ENCODE assay signal across 1 cellular context in genomic region chr7:112592565-112592964, GRCh38.
TF ChIP-seq lines count a peak whose summit lies in the region.

No MANE protein-coding gene starts in this region.

TF ChIP-seq in K562, 482 proteins besides CTCF, POLR2A, EP300 and RAD21 (continued from another document and continues in another):
- TF ChIP-seq, protein P1, sequence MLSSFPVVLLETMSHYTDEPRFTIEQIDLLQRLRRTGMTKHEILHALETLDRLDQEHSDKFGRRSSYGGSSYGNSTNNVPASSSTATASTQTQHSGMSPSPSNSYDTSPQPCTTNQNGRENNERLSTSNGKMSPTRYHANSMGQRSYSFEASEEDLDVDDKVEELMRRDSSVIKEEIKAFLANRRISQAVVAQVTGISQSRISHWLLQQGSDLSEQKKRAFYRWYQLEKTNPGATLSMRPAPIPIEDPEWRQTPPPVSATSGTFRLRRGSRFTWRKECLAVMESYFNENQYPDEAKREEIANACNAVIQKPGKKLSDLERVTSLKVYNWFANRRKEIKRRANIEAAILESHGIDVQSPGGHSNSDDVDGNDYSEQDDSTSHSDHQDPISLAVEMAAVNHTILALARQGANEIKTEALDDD (IDR thresholded peaks at IDR 0.05) = 0 out of 2 replicates have a peak, but pooled peaks have one; percentile 19
- TF ChIP-seq MTA2 (IDR thresholded peaks at IDR 0.05; ENCODE audit: low read depth) = peak; percentile 74
- peak; percentile 50 for TF ChIP-seq MEIS2 (IDR thresholded peaks at IDR 0.05; ENCODE audit: partially characterized antibody)
- TF ChIP-seq NCOR1 (IDR thresholded peaks at IDR 0.05) = peak; percentile 50
- peak; percentile 74; the same call in 1 of the 2 replicates for TF ChIP-seq ATF4 (CRISPR knock-in tag; IDR thresholded peaks at IDR 0.05)
- peak; percentile 43; the same call in 1 of the 2 replicates for TF ChIP-seq ZBTB12 (CRISPR knock-in tag; IDR thresholded peaks at IDR 0.05)
- no peak for TF ChIP-seq FOS (IDR thresholded peaks at IDR 0.05; ENCODE audit: extremely low read depth, insufficient read length)
- TF ChIP-seq ZBTB34 (CRISPR knock-in tag; IDR thresholded peaks at IDR 0.05) = no peak
- no peak for TF ChIP-seq CBX3 (IDR thresholded peaks at IDR 0.05; ENCODE audit: borderline replicate concordance in 1 of 2, low read length in 2 of 2)
- TF ChIP-seq E2F1 (CRISPR knock-in tag; IDR thresholded peaks at IDR 0.05) = no peak
- TF ChIP-seq CSDE1 (IDR thresholded peaks at IDR 0.05) = no peak
- no peak for TF ChIP-seq ZC3H8 (IDR thresholded peaks at IDR 0.05)
- peak; percentile 96 for TF ChIP-seq HDAC2 (IDR thresholded peaks at IDR 0.05)
- no peak for TF ChIP-seq EHMT2 (IDR thresholded peaks at IDR 0.05)
- TF ChIP-seq ZNF324 (CRISPR knock-in tag; IDR thresholded peaks at IDR 0.05) = 0 out of 2 replicates have a peak, but pooled peaks have one; percentile 17
- TF ChIP-seq NR2F6 (CRISPR knock-in tag; IDR thresholded peaks at IDR 0.05) = no peak
- TF ChIP-seq MECOM (CRISPR knock-in tag; IDR thresholded peaks at IDR 0.05) = peak; percentile 73; the same call in 1 of the 2 replicates
- peak; percentile 27 to 90; a peak in 2 of 4 replicates for TF ChIP-seq HDAC1 (IDR thresholded peaks at IDR 0.05)
- no peak for TF ChIP-seq CC2D1A (IDR thresholded peaks at IDR 0.05)
- TF ChIP-seq RCOR1 (IDR thresholded peaks at IDR 0.05; ENCODE audit: borderline replicate concordance in 1 of 2, low read depth in 2 of 2, low read length in 2 of 2) = peak; percentile 56 to 98; a peak in 3 of 4 replicates
- peak in 1 of 2 experiments; percentile 56; a peak in 1 of 4 replicates for TF ChIP-seq MAZ (CRISPR knock-in tag; conservative IDR thresholded peaks at IDR 0.05 in 1 of 2, IDR thresholded peaks at IDR 0.05 in 1 of 2)
- no peak for TF ChIP-seq NR3C1 (CRISPR knock-in tag; IDR thresholded peaks at IDR 0.05)
- no peak for TF ChIP-seq TBL1XR1 (IDR thresholded peaks at IDR 0.05; ENCODE audit: low read length in 2 of 2)
- TF ChIP-seq BACH1 (tag; IDR thresholded peaks at IDR 0.05) = no peak
- TF ChIP-seq STAT6 (CRISPR knock-in tag; IDR thresholded peaks at IDR 0.05) = no peak
- TF ChIP-seq, protein P2, sequence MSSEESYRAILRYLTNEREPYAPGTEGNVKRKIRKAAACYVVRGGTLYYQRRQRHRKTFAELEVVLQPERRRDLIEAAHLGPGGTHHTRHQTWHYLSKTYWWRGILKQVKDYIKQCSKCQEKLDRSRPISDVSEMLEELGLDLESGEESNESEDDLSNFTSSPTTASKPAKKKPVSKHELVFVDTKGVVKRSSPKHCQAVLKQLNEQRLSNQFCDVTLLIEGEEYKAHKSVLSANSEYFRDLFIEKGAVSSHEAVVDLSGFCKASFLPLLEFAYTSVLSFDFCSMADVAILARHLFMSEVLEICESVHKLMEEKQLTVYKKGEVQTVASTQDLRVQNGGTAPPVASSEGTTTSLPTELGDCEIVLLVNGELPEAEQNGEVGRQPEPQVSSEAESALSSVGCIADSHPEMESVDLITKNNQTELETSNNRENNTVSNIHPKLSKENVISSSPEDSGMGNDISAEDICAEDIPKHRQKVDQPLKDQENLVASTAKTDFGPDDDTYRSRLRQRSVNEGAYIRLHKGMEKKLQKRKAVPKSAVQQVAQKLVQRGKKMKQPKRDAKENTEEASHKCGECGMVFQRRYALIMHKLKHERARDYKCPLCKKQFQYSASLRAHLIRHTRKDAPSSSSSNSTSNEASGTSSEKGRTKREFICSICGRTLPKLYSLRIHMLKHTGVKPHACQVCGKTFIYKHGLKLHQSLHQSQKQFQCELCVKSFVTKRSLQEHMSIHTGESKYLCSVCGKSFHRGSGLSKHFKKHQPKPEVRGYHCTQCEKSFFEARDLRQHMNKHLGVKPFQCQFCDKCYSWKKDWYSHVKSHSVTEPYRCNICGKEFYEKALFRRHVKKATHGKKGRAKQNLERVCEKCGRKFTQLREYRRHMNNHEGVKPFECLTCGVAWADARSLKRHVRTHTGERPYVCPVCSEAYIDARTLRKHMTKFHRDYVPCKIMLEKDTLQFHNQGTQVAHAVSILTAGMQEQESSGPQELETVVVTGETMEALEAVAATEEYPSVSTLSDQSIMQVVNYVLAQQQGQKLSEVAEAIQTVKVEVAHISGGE (CRISPR knock-in tag; IDR thresholded peaks at IDR 0.05) = peak in 1 of 3 experiments; percentile 47; a peak in 1 of 6 replicates
- peak; percentile 77; the same call in 1 of the 2 replicates for TF ChIP-seq ELF4 (CRISPR knock-in tag; IDR thresholded peaks at IDR 0.05)
- TF ChIP-seq BCOR (IDR thresholded peaks at IDR 0.05) = no peak
- 0 out of 2 replicates have a peak, but pooled peaks have one; percentile 29 for TF ChIP-seq ZNF644 (tag; IDR thresholded peaks at IDR 0.05; ENCODE audit: low read depth)
- peak; percentile 83 for TF ChIP-seq TEAD4 (IDR thresholded peaks at IDR 0.05; ENCODE audit: low read length)
- no peak for TF ChIP-seq TEAD4 (CRISPR knock-in tag; IDR thresholded peaks at IDR 0.05; ENCODE audit: borderline replicate concordance)
- TF ChIP-seq FOXP1 (CRISPR knock-in tag; IDR thresholded peaks at IDR 0.05) = no peak
- TF ChIP-seq, protein P3, sequence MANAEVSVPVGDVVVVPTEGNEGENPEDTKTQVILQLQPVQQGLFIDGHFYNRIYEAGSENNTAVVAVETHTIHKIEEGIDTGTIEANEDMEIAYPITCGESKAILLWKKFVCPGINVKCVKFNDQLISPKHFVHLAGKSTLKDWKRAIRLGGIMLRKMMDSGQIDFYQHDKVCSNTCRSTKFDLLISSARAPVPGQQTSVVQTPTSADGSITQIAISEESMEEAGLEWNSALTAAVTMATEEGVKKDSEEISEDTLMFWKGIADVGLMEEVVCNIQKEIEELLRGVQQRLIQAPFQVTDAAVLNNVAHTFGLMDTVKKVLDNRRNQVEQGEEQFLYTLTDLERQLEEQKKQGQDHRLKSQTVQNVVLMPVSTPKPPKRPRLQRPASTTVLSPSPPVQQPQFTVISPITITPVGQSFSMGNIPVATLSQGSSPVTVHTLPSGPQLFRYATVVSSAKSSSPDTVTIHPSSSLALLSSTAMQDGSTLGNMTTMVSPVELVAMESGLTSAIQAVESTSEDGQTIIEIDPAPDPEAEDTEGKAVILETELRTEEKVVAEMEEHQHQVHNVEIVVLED (CRISPR knock-in tag; IDR thresholded peaks at IDR 0.05) = 0 out of 2 replicates have a peak, but pooled peaks have one; percentile 16
- TF ChIP-seq SOX6 (IDR thresholded peaks at IDR 0.05) = peak; percentile 65; the same call in 1 of the 2 replicates
- peak; percentile 41; the same call in 1 of the 2 replicates for TF ChIP-seq ZNF75A (CRISPR knock-in tag; IDR thresholded peaks at IDR 0.05)
- no peak for TF ChIP-seq ZSCAN29 (IDR thresholded peaks at IDR 0.05)
- TF ChIP-seq SRF (CRISPR knock-in tag; IDR thresholded peaks at IDR 0.05) = no peak
- TF ChIP-seq MAFF (IDR thresholded peaks at IDR 0.05; ENCODE audit: low read length) = peak; percentile 57; the same call in 1 of the 2 replicates
- peak; percentile 47 for TF ChIP-seq CXXC5 (CRISPR knock-in tag; IDR thresholded peaks at IDR 0.05)
- peak in 1 of 2 experiments; percentile 94; a peak in 2 of 4 replicates for TF ChIP-seq TEAD1 (CRISPR knock-in tag; IDR thresholded peaks at IDR 0.05)
- no peak for TF ChIP-seq ZNF354B (CRISPR knock-in tag; IDR thresholded peaks at IDR 0.05)
- TF ChIP-seq DDX20 (tag; IDR thresholded peaks at IDR 0.05; ENCODE audit: low read depth) = 0 out of 2 replicates have a peak, but pooled peaks have one; percentile 58
- TF ChIP-seq CTBP1 (IDR thresholded peaks at IDR 0.05; ENCODE audit: borderline replicate concordance) = 0 out of 2 replicates have a peak, but pooled peaks have one; percentile 15
- TF ChIP-seq KLF6 (CRISPR knock-in tag; IDR thresholded peaks at IDR 0.05; ENCODE audit: borderline replicate concordance) = no peak; the same call in 1 of the 2 replicates
- peak; percentile 90 for TF ChIP-seq ARID1B (IDR thresholded peaks at IDR 0.05)
- TF ChIP-seq SMARCA4 (IDR thresholded peaks at IDR 0.05) = peak; percentile 80
- peak; percentile 59; the same call in 1 of the 2 replicates for TF ChIP-seq FOXM1 (IDR thresholded peaks at IDR 0.05; ENCODE audit: low read depth)
- TF ChIP-seq FOXM1 (CRISPR knock-in tag; IDR thresholded peaks at IDR 0.05; ENCODE audit: low read depth) = no peak
- TF ChIP-seq CBX2 (IDR thresholded peaks at IDR 0.05; ENCODE audit: insufficient read depth, low read length, poor library complexity, severe bottlenecking) = no peak
- TF ChIP-seq RFX1 (IDR thresholded peaks at IDR 0.05) = no peak
- no peak for TF ChIP-seq NR1H2 (CRISPR knock-in tag; IDR thresholded peaks at IDR 0.05)
- TF ChIP-seq TBP (optimal IDR thresholded peaks at IDR 0.05; ENCODE audit: low read depth, low read length) = no peak
- TF ChIP-seq ATF6 (CRISPR knock-in tag; IDR thresholded peaks at IDR 0.05) = no peak
